Comparison of ENCODE assay signal across 22 cellular contexts in the genomic region with DNA sequence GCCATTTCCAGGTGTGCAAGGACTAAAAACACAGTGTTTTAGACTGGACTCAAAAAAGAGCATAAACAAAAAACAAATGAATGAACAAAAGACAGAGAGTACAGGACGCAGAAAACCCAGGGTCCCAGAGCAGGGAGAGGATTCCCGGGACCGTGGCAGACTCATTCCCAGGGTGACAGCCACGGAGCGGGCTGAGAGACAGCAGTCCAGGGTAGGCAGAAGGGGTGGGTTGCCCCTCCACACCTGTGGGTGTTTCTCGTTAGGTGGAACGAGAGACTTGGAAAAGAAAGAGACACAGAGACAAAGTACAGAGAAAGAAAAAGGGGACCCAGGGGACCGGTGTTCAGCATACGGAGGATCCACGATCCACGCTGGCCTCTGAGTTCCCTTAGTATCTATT.
A peak's percentile ranks its signal among the peaks of the same experiment; 100 is the strongest.
DNase-seq lines count a peak whose midpoint lies in the region; ATAC-seq, FAIRE-seq and TF ChIP-seq lines count a peak whose summit lies in the region.
"Had no signal": no experiment of that assay in that cellular context is flagged by ENCODE, and none has a peak within 500 bp of the region (broad histone marks: within the 10 kb centered on the region; RNA-seq: fewer than 3 reads in every experiment).

No MANE protein-coding gene starts in this region.

- intact Hi-C loops in activated CD4-positive, alpha-beta T cell treated with anti-CD3 and anti-CD28 coated beads, Interleukin-2, amount 10 ng/mL, durations not matched to agents 24 days and 14 days (cut with micrococcal nuclease) = no loop called here
- intact Hi-C loops in spleen (cut with DNase I; ENCODE audit: low total_unique reads) (no loop called here), kidney (cut with DNase I) (no loop called here)
- intact Hi-C loops in naive thymus-derived CD4-positive, alpha-beta T cell (cut with micrococcal nuclease) = no loop called here

- CTCF ChIA-PET in activated CD4-positive, alpha-beta T cell treated with anti-CD3 and anti-CD28 coated beads, Interleukin-2, amount 10 ng/mL, durations not matched to agents 7 days and 5 days (lab: Charles Lee) = no interaction called here
- CTCF ChIA-PET in naive thymus-derived CD4-positive, alpha-beta T cell (lab: Charles Lee) = no interaction called here

- H3K4ac ChIP-seq in neuronal stem cell (ENCODE audit: low read length) = no peak overlapping the region

- H2AFZ ChIP-seq in neuronal stem cell (ENCODE audit: low read length) = no peak overlapping the region
- H2AFZ ChIP-seq: GM23338 had no signal

- no peak overlapping the region for H2BK120ac ChIP-seq in neuronal stem cell (ENCODE audit: low read depth, low read length)

- H3K23ac ChIP-seq in neuronal stem cell (ENCODE audit: low read depth, low read length, poor library complexity) = no peak overlapping the region

- no peak overlapping the region for H4K8ac ChIP-seq in neuronal stem cell (ENCODE audit: low read depth, low read length)

- POLR2A ChIA-PET in activated CD4-positive, alpha-beta T cell treated with anti-CD3 and anti-CD28 coated beads, Interleukin-2, amount 10 ng/mL, durations not matched to agents 7 days and 5 days (lab: Charles Lee) = no interaction called here
- POLR2A ChIA-PET in naive thymus-derived CD4-positive, alpha-beta T cell (lab: Charles Lee) = no interaction called here

- H3K4me2 ChIP-seq in neuronal stem cell (ENCODE audit: insufficient read depth, low read length, poor library complexity, severe bottlenecking) = no peak overlapping the region
- H3K4me2 ChIP-seq: A549, GM23338 had no signal

- H3K36me3 Mint-ChIP-seq in activated CD4-positive, alpha-beta T cell treated with anti-CD3 and anti-CD28 coated beads, Interleukin-2, amount 10 ng/mL, durations not matched to agents 24 days and 14 days (ENCODE audit: low read depth) = no peaks in the 10 kb centered on the region
- no peaks in the 10 kb centered on the region for H3K36me3 Mint-ChIP-seq in activated CD4-positive, alpha-beta T cell treated with anti-CD3 and anti-CD28 coated beads, Interleukin-2, amount 10 ng/mL, durations not matched to agents 7 days and 5 days (ENCODE audit: low read depth)
- H3K36me3 Mint-ChIP-seq in glutamatergic neuron (ENCODE audit: unreplicated experiment) = peaks cover 9% of the 10 kb centered on the region
- H3K36me3 Mint-ChIP-seq in naive thymus-derived CD4-positive, alpha-beta T cell = no peaks in the 10 kb centered on the region
- H3K36me3 Mint-ChIP-seq: CD14-positive monocyte; CD4-positive, alpha-beta memory T cell had no signal

- H3K79me1 ChIP-seq in neuronal stem cell (ENCODE audit: low read depth, low read length) = no peaks in the 10 kb centered on the region

- WGBS in neuronal stem cell (ENCODE audit: extremely low coverage in 2 of 2, insufficient read length in 2 of 2, insufficient replicate concordance in 1 of 2), 2 donors = no CpG with 5 or more reads among the region's 11 CpGs
- WGBS in spleen, 5 donors = 85 to 92% (median 89%) methylated on average over 11 of the region's 11 CpGs
- WGBS in gastroesophageal sphincter (ENCODE audit: low coverage in 1 of 2), 2 donors = 84 to 95% methylated on average over 7 to 11 of the region's 11 CpGs

- H4K91ac ChIP-seq in neuronal stem cell (ENCODE audit: low read depth, low read length, poor library complexity) = no peak overlapping the region

- TF ChIP-seq POLR2A in spleen (IDR thresholded peaks at IDR 0.05) (no peak), gastroesophageal sphincter (IDR thresholded peaks at IDR 0.05) (no peak)

- H2BK15ac ChIP-seq in neuronal stem cell (ENCODE audit: low read length) = no peak overlapping the region

- no peaks in the 10 kb centered on the region for H3K9me3 Mint-ChIP-seq in activated CD4-positive, alpha-beta T cell treated with anti-CD3 and anti-CD28 coated beads, Interleukin-2, amount 10 ng/mL, durations not matched to agents 24 days and 14 days
- H3K9me3 Mint-ChIP-seq in activated CD4-positive, alpha-beta T cell treated with anti-CD3 and anti-CD28 coated beads, Interleukin-2, amount 10 ng/mL, durations not matched to agents 7 days and 5 days = no peaks in the 10 kb centered on the region
- H3K9me3 Mint-ChIP-seq in glutamatergic neuron (ENCODE audit: unreplicated experiment) = peaks cover 17% of the 10 kb centered on the region
- H3K9me3 Mint-ChIP-seq in naive thymus-derived CD4-positive, alpha-beta T cell = no peaks in the 10 kb centered on the region
- H3K9me3 Mint-ChIP-seq: CD4-positive, alpha-beta memory T cell; GM23338 had no signal

- no peak for ATAC-seq in naive thymus-derived CD4-positive, alpha-beta T cell
- ATAC-seq in gastroesophageal sphincter = no peak
- ATAC-seq: A549, GM23338, HCT116 had no signal

- H3K4me3 ChIP-seq in neuronal stem cell (ENCODE audit: low read length in 2 of 2) (no peak overlapping the region), spleen (no peak overlapping the region), kidney (ENCODE audit: low read length in 2 of 2) (no peak overlapping the region), gastroesophageal sphincter (no peak overlapping the region)
- no peak overlapping the region for H3K4me3 ChIP-seq in naive thymus-derived CD4-positive, alpha-beta T cell (ENCODE audit: low read length)
- H3K4me3 ChIP-seq: A549, GM23338 had no signal

- no peak overlapping the region for H2BK5ac ChIP-seq in neuronal stem cell (ENCODE audit: low read length)

- H3K27ac ChIP-seq in neuronal stem cell (replicated peaks; ENCODE audit: low read length) (no peak overlapping the region), spleen (no peak overlapping the region), kidney (ENCODE audit: low read depth in 2 of 2, low read length in 2 of 2) (no peak overlapping the region), gastroesophageal sphincter (no peak overlapping the region)
- no peak overlapping the region for H3K27ac ChIP-seq in naive thymus-derived CD4-positive, alpha-beta T cell (ENCODE audit: low read depth, low read length)
- H3K27ac ChIP-seq: 22Rv1, A549, HL-60 had no signal

- H3K27me3 ChIP-seq in neuronal stem cell (ENCODE audit: control insufficient read depth in 3 of 3, insufficient read depth in 3 of 3, low read depth in 1 of 3, low read length in 3 of 3) (no peaks in the 10 kb centered on the region), spleen (replicated peaks in 1 of 7) (peaks cover 0 to 5% (median 0%) of the 10 kb centered on the region in 7 donors), gastroesophageal sphincter (peaks cover 27% of the 10 kb centered on the region)
- no peaks in the 10 kb centered on the region for H3K27me3 ChIP-seq in naive thymus-derived CD4-positive, alpha-beta T cell (ENCODE audit: control insufficient read depth in 2 of 2, insufficient read depth in 2 of 2, low read length in 2 of 2)

- H2AK5ac ChIP-seq in neuronal stem cell (ENCODE audit: low read depth, low read length) = no peak overlapping the region

- no peak for TF ChIP-seq CTCF in glutamatergic neuron (IDR thresholded peaks at IDR 0.05; ENCODE audit: partially characterized antibody, unreplicated experiment)
- TF ChIP-seq CTCF in spleen (IDR thresholded peaks at IDR 0.05 in 8 of 11, conservative IDR thresholded peaks at IDR 0.05 in 3 of 11) = no peak
- no peak for TF ChIP-seq CTCF in kidney (IDR thresholded peaks at IDR 0.05; ENCODE audit: borderline replicate concordance, extremely low read depth, insufficient read depth)
- no peak for TF ChIP-seq CTCF in gastroesophageal sphincter (IDR thresholded peaks at IDR 0.05)

- H3K14ac ChIP-seq in neuronal stem cell (ENCODE audit: low read length) = peak overlapping the region; percentile 12

- H3K9me3 ChIP-seq in neuronal stem cell (replicated peaks in 1 of 2; ENCODE audit: control insufficient read depth in 2 of 2, insufficient read depth in 1 of 2, low read depth in 1 of 2, low read length in 2 of 2) (no peaks in the 10 kb centered on the region), spleen (no peaks in the 10 kb centered on the region), kidney (ENCODE audit: control insufficient read depth in 1 of 2, low read length in 2 of 2) (no peaks in the 10 kb centered on the region), gastroesophageal sphincter (no peaks in the 10 kb centered on the region)
- no peaks in the 10 kb centered on the region for H3K9me3 ChIP-seq in naive thymus-derived CD4-positive, alpha-beta T cell (ENCODE audit: control insufficient read depth in 2 of 3, low read length in 3 of 3)
- H3K9me3 ChIP-seq: A549 had no signal

- peak; percentile 41 for DNase-seq in activated CD4-positive, alpha-beta T cell treated with anti-CD3 and anti-CD28 coated beads, Interleukin-2, amount 10 ng/mL, durations not matched to agents 24 days and 14 days
- DNase-seq in activated CD4-positive, alpha-beta T cell treated with anti-CD3 and anti-CD28 coated beads, Interleukin-2, amount 10 ng/mL, durations not matched to agents 7 days and 5 days = no peak
- DNase-seq in glutamatergic neuron (no peak), neuronal stem cell (ENCODE audit: low spot score) (no peak), spleen (peak; percentile 58), kidney (no peak)
- DNase-seq in naive thymus-derived CD4-positive, alpha-beta T cell = no peak
- DNase-seq: AML-193; CD4-positive, alpha-beta memory T cell; DMS153; GDM1; H7; HFFc6 had no signal

- peaks cover 7% of the 10 kb centered on the region for H3K27me3 Mint-ChIP-seq in activated CD4-positive, alpha-beta T cell treated with anti-CD3 and anti-CD28 coated beads, Interleukin-2, amount 10 ng/mL, durations not matched to agents 24 days and 14 days
- H3K27me3 Mint-ChIP-seq in activated CD4-positive, alpha-beta T cell treated with anti-CD3 and anti-CD28 coated beads, Interleukin-2, amount 10 ng/mL, durations not matched to agents 7 days and 5 days = peaks cover 3% of the 10 kb centered on the region
- peaks cover 24% of the 10 kb centered on the region for H3K27me3 Mint-ChIP-seq in glutamatergic neuron (ENCODE audit: unreplicated experiment)
- peaks cover 3 to 27% (median 14%) of the 10 kb centered on the region in 5 donors for H3K27me3 Mint-ChIP-seq in naive thymus-derived CD4-positive, alpha-beta T cell

- no peak for TF ChIP-seq EP300 in gastroesophageal sphincter (IDR thresholded peaks at IDR 0.05)

- no peak overlapping the region for H2BK12ac ChIP-seq in neuronal stem cell (ENCODE audit: low read length)

- no peak for FAIRE-seq in kidney (lab: Jason Lieb, UNC)
- FAIRE-seq: A549, GM12892, GM18507 had no signal

- H3K27ac Mint-ChIP-seq in activated CD4-positive, alpha-beta T cell treated with anti-CD3 and anti-CD28 coated beads, Interleukin-2, amount 10 ng/mL, durations not matched to agents 24 days and 14 days = no peak overlapping the region
- no peak overlapping the region for H3K27ac Mint-ChIP-seq in activated CD4-positive, alpha-beta T cell treated with anti-CD3 and anti-CD28 coated beads, Interleukin-2, amount 10 ng/mL, durations not matched to agents 7 days and 5 days
- H3K27ac Mint-ChIP-seq in glutamatergic neuron (ENCODE audit: unreplicated experiment) = peak overlapping the region; percentile 95
- H3K27ac Mint-ChIP-seq in naive thymus-derived CD4-positive, alpha-beta T cell = no peak overlapping the region
- H3K27ac Mint-ChIP-seq: CD14-positive monocyte; CD4-positive, alpha-beta memory T cell; GM23338; HFFc6 had no signal

- H3K36me3 ChIP-seq in neuronal stem cell (replicated peaks in 1 of 2; ENCODE audit: control insufficient read depth in 2 of 2, insufficient read depth in 2 of 2, low read length in 2 of 2) (no peaks in the 10 kb centered on the region), spleen (no peaks in the 10 kb centered on the region), kidney (ENCODE audit: control insufficient read depth in 1 of 2, insufficient read depth in 2 of 2, low read length in 2 of 2) (no peaks in the 10 kb centered on the region), gastroesophageal sphincter (no peaks in the 10 kb centered on the region)
- no peaks in the 10 kb centered on the region for H3K36me3 ChIP-seq in naive thymus-derived CD4-positive, alpha-beta T cell (ENCODE audit: control insufficient read depth in 2 of 3, insufficient read depth in 3 of 3, low read length in 3 of 3)

- H3K18ac ChIP-seq in neuronal stem cell (ENCODE audit: low read length) = no peak overlapping the region

- H3K4me1 Mint-ChIP-seq in activated CD4-positive, alpha-beta T cell treated with anti-CD3 and anti-CD28 coated beads, Interleukin-2, amount 10 ng/mL, durations not matched to agents 24 days and 14 days = peaks cover 3% of the 10 kb centered on the region
- H3K4me1 Mint-ChIP-seq in activated CD4-positive, alpha-beta T cell treated with anti-CD3 and anti-CD28 coated beads, Interleukin-2, amount 10 ng/mL, durations not matched to agents 7 days and 5 days = peaks cover 5% of the 10 kb centered on the region
- peaks cover 60% of the 10 kb centered on the region for H3K4me1 Mint-ChIP-seq in glutamatergic neuron (ENCODE audit: low read depth, unreplicated experiment)
- H3K4me1 Mint-ChIP-seq in naive thymus-derived CD4-positive, alpha-beta T cell = peaks cover 0 to 14% (median 0%) of the 10 kb centered on the region in 7 donors

- H3K9ac ChIP-seq in neuronal stem cell (ENCODE audit: low read depth, low read length, poor library complexity) = no peak overlapping the region
- no peak overlapping the region for H3K9ac ChIP-seq in kidney (ENCODE audit: low read length in 2 of 2)

- H3K4me3 Mint-ChIP-seq in activated CD4-positive, alpha-beta T cell treated with anti-CD3 and anti-CD28 coated beads, Interleukin-2, amount 10 ng/mL, durations not matched to agents 24 days and 14 days = no peak overlapping the region
- no peak overlapping the region for H3K4me3 Mint-ChIP-seq in activated CD4-positive, alpha-beta T cell treated with anti-CD3 and anti-CD28 coated beads, Interleukin-2, amount 10 ng/mL, durations not matched to agents 7 days and 5 days
- H3K4me3 Mint-ChIP-seq in glutamatergic neuron (ENCODE audit: unreplicated experiment) = peak overlapping the region; percentile 21
- no peak overlapping the region for H3K4me3 Mint-ChIP-seq in naive thymus-derived CD4-positive, alpha-beta T cell
- H3K4me3 Mint-ChIP-seq: CD14-positive monocyte; CD4-positive, alpha-beta memory T cell; GM23338; HFFc6 had no signal

- H3K4me1 ChIP-seq in neuronal stem cell (ENCODE audit: control insufficient read depth in 2 of 2, insufficient read depth in 1 of 2, low read depth in 1 of 2, low read length in 2 of 2) (peaks cover 0 to 13% of the 10 kb centered on the region in 2 donors), spleen (no peaks in the 10 kb centered on the region), kidney (ENCODE audit: control insufficient read depth in 1 of 2, insufficient read depth in 1 of 2, low read depth in 1 of 2, low read length in 2 of 2) (no peaks in the 10 kb centered on the region), gastroesophageal sphincter (no peaks in the 10 kb centered on the region)
- H3K4me1 ChIP-seq in naive thymus-derived CD4-positive, alpha-beta T cell (ENCODE audit: control insufficient read depth in 2 of 2, insufficient read depth in 2 of 2, low read length in 2 of 2) = no peaks in the 10 kb centered on the region
- H3K4me1 ChIP-seq: A549 had no signal

Comparison
In these comparisons a context has a peak if more than half of its experiments do, and no peak if none do; other contexts are left out.
1. DNase-seq: peak in activated CD4-positive, alpha-beta T cell treated with anti-CD3 and anti-CD28 coated beads, Interleukin-2, amount 10 ng/mL, durations not matched to agents 24 days and 14 days (single experiment) and spleen (single experiment); none in activated CD4-positive, alpha-beta T cell treated with anti-CD3 and anti-CD28 coated beads, Interleukin-2, amount 10 ng/mL, durations not matched to agents 7 days and 5 days (single experiment), glutamatergic neuron (single experiment), neuronal stem cell (single experiment), kidney (single experiment) and naive thymus-derived CD4-positive, alpha-beta T cell (0 of 9).